In genomic region chrX:11103006-11103405, GRCh38 we compare ENCODE assay signal across 15 cellular contexts.
"Had no signal": no experiment of that assay in that cellular context is flagged by ENCODE, and none has a peak within 500 bp of the region (broad histone marks: within the 10 kb centered on the region; RNA-seq: fewer than 3 reads in every experiment).

No MANE protein-coding gene starts in this region.

- H3K4me3 Mint-ChIP-seq: activated naive CD4-positive, alpha-beta T cell treated with anti-CD3 and anti-CD28 coated beads, Interleukin-2, amount 50 U/mL, for 24 hours; neural crest cell had no signal

- H3K27me3 ChIP-seq: brain microvascular endothelial cell, ovary, thyroid gland had no signal

- H3K27me3 Mint-ChIP-seq: activated naive CD4-positive, alpha-beta T cell treated with anti-CD3 and anti-CD28 coated beads, Interleukin-2, amount 50 U/mL, for 24 hours had no signal

- H3K36me3 ChIP-seq: brain microvascular endothelial cell, ovary, thyroid gland had no signal

- H3K4me3 ChIP-seq: ovary, thyroid gland had no signal

- H3K27ac ChIP-seq: brain microvascular endothelial cell, epithelial cell of prostate, ovary, thyroid gland, VCaP had no signal

- FAIRE-seq: urothelium cell line had no signal

- H3K27ac Mint-ChIP-seq: activated naive CD4-positive, alpha-beta T cell treated with anti-CD3 and anti-CD28 coated beads, Interleukin-2, amount 50 U/mL, for 24 hours had no signal

- H3K9me3 ChIP-seq: ovary, thyroid gland had no signal

- H3K9me3 Mint-ChIP-seq: activated naive CD4-positive, alpha-beta T cell treated with anti-CD3 and anti-CD28 coated beads, Interleukin-2, amount 50 U/mL, for 24 hours; neural crest cell had no signal

- H3K36me3 Mint-ChIP-seq: activated naive CD4-positive, alpha-beta T cell treated with anti-CD3 and anti-CD28 coated beads, Interleukin-2, amount 50 U/mL, for 24 hours had no signal

- DNase-seq: activated CD4-positive, alpha-beta T cell treated with anti-CD3 and anti-CD28 coated beads for 4 hours; activated CD8-positive, alpha-beta memory T cell treated with anti-CD3 and anti-CD28 coated beads for 24 hours; amniotic stem cell; brain microvascular endothelial cell; effector memory CD4-positive, alpha-beta T cell; hippocampal formation; ovary; stimulated activated CD4-positive, alpha-beta T cell treated with anti-CD3 and anti-CD28 coated beads, Interleukin-4, amount 100 ng/mL, for 1 hour; stimulated activated CD8-positive, alpha-beta memory T cell treated with anti-CD3 and anti-CD28 coated beads, Interleukin-4, amount 100 ng/mL, for 48 hours; thyroid gland had no signal

- H3K4me1 Mint-ChIP-seq: activated naive CD4-positive, alpha-beta T cell treated with anti-CD3 and anti-CD28 coated beads, Interleukin-2, amount 50 U/mL, for 24 hours had no signal
